Comparison of ENCODE assay signal across 8 cellular contexts in the genomic region with DNA sequence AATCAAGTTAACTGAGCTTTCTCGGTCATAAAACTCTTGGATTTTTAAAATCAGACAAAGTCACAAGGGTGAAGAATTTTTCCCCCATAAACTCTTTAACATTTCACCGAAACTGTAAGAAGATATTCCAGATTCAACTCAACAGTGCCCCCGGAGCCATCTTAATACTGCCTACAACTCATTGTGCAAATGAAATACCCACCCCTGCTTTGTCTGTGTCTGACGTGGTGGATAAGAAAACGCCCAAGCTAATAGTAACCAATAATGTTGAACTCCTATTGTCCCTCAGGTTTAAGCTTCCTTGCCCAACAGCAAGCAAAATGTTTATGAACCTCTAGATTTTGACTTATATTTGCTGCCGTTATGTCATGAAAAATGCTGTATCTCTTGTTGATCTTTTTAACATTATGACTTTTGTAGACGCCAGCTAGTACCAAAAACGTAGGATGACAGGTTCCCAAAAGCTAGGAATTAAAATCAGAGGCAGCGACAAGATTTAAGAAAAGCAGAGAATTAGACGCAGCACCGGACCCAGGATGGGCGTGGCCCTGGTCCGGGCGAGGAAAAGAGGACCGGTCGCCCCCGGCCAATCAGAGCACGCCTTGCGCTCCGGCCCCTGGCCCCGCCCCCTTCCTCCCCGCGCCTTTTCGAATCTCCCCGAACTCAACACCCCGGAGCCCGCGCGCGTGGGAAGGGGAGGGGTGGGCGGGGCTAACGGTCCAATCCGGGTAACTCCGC. TPM values are rescaled to one million over a fixed set of nuclear protein-coding genes. Genes with fewer than 3 reads are reported as not detected.
DNase-seq lines count a peak whose midpoint lies in the region; ATAC-seq, FAIRE-seq and TF ChIP-seq lines count a peak whose summit lies in the region.

No MANE protein-coding gene starts in this region.

- peak overlapping the region; percentile 43 to 75 for H3K27ac ChIP-seq in right atrium auricular region

- DNase-seq in GM12891 (ENCODE audit: insufficient read length, low spot score) (peak; percentile 86), NCI-H187 treated with DMSO at 0.1 percent for 48 hours (lab: John Stamatoyannopoulos, UW) (peak; percentile 76), T-helper 2 cell (peak; percentile 71 to 95 (median 87)), anterior cingulate cortex (lab: John Stamatoyannopoulos, UW) (peak in 57 of 58 donors; percentile 38 to 98 (median 92)), right atrium auricular region (ENCODE audit: low spot score) (peak; percentile 90), pulmonary artery endothelial cell (ENCODE audit: low read depth, low spot score) (peak; percentile 68), urothelium cell line (ENCODE audit: low spot score) (peak; percentile 98)

- FAIRE-seq in GM12891 (lab: Jason Lieb, UNC) (peak; percentile 84), urothelium cell line (lab: Jason Lieb, UNC) (no peak)

- H3K36me3 ChIP-seq in right atrium auricular region, result no peaks in the 10 kb centered on the region

- H3K4me1 ChIP-seq in right atrium auricular region, result peaks cover 0 to 30% of the 10 kb centered on the region in 2 donors

- peak overlapping the region; percentile 47 to 76 for H3K4me3 ChIP-seq in right atrium auricular region

- H3K9me3 ChIP-seq in right atrium auricular region, result no peaks in the 10 kb centered on the region

- peak; percentile 18; the same call in 1 of the 2 replicates for TF ChIP-seq POLR2A in GM12891 (IDR thresholded peaks at IDR 0.05; ENCODE audit: low read depth, low read length)

- peak; percentile 69 for ATAC-seq in HG02938 (IDR thresholded peaks at IDR 0.05; ENCODE audit: unreplicated experiment)

- no peak for TF ChIP-seq CTCF in right atrium auricular region (IDR thresholded peaks at IDR 0.05)

- H3K27me3 ChIP-seq in right atrium auricular region, result no peaks in the 10 kb centered on the region

TF ChIP-seq in GM12891, 5 proteins besides CTCF, POLR2A, EP300 and RAD21:
- TF ChIP-seq POU2F2 (IDR thresholded peaks at IDR 0.05; ENCODE audit: low read depth, low read length) (no peak), POLR2AphosphoS5 (IDR thresholded peaks at IDR 0.05; ENCODE audit: low read depth, low read length) (peak; percentile 30; the same call in 1 of the 2 replicates), TAF1 (IDR thresholded peaks at IDR 0.05; ENCODE audit: low read depth, low read length) (no peak), SPI1 (IDR thresholded peaks at IDR 0.05; ENCODE audit: low read depth, low read length) (no peak), PAX5 (IDR thresholded peaks at IDR 0.05; ENCODE audit: insufficient read depth, low read length, severe bottlenecking) (no peak)

RNA-seq across cellular contexts. Expression of gene STMN1, which starts 1.1 kb away (rescaled TPM):
- polyA plus RNA-seq in GM12891 (2012; ENCODE audit: low read depth, missing spikeins), result 247 TPM
- 10 to 100 TPM; 13.4 to 21.0 TPM for total RNA-seq in right atrium auricular region
- 152 and 206 TPM in 2 replicates for total RNA-seq in pulmonary artery endothelial cell

RNA-seq across cellular contexts. Expression of gene PAQR7, which starts 29.6 kb away (rescaled TPM):
- polyA plus RNA-seq in GM12891 (2012; ENCODE audit: low read depth, missing spikeins), result 7.8 TPM
- total RNA-seq in right atrium auricular region, result 1 to 10 TPM in 1 of 2 donors, under 1 TPM in 1; 0.85 to 2.9 TPM
- 5.7 and 7.1 TPM in 2 replicates for total RNA-seq in pulmonary artery endothelial cell

RNA-seq across cellular contexts. Expression of gene AUNIP, which starts 45.9 kb away (rescaled TPM):
- 4.4 TPM for polyA plus RNA-seq in GM12891 (2012; ENCODE audit: low read depth, missing spikeins)
- total RNA-seq in right atrium auricular region (not detected), pulmonary artery endothelial cell (5.1 and 5.8 TPM in 2 replicates)

Comparison
In these comparisons a context has a peak if more than half of its experiments do, and no peak if none do; other contexts are left out.
1. Peak in every context shown above with its lines: DNase-seq, ATAC-seq, H3K4me3 ChIP-seq and H3K27ac ChIP-seq.